In genomic region chrX:148995661-148996060, GRCh38 we compare ENCODE assay signal across 1 cellular context.
TF ChIP-seq lines count a peak whose summit lies in the region.

No MANE protein-coding gene starts in this region.

TF ChIP-seq in GM23338, 12 proteins besides CTCF, POLR2A, EP300 and RAD21 (continued from another document):
- TF ChIP-seq, protein P1, sequence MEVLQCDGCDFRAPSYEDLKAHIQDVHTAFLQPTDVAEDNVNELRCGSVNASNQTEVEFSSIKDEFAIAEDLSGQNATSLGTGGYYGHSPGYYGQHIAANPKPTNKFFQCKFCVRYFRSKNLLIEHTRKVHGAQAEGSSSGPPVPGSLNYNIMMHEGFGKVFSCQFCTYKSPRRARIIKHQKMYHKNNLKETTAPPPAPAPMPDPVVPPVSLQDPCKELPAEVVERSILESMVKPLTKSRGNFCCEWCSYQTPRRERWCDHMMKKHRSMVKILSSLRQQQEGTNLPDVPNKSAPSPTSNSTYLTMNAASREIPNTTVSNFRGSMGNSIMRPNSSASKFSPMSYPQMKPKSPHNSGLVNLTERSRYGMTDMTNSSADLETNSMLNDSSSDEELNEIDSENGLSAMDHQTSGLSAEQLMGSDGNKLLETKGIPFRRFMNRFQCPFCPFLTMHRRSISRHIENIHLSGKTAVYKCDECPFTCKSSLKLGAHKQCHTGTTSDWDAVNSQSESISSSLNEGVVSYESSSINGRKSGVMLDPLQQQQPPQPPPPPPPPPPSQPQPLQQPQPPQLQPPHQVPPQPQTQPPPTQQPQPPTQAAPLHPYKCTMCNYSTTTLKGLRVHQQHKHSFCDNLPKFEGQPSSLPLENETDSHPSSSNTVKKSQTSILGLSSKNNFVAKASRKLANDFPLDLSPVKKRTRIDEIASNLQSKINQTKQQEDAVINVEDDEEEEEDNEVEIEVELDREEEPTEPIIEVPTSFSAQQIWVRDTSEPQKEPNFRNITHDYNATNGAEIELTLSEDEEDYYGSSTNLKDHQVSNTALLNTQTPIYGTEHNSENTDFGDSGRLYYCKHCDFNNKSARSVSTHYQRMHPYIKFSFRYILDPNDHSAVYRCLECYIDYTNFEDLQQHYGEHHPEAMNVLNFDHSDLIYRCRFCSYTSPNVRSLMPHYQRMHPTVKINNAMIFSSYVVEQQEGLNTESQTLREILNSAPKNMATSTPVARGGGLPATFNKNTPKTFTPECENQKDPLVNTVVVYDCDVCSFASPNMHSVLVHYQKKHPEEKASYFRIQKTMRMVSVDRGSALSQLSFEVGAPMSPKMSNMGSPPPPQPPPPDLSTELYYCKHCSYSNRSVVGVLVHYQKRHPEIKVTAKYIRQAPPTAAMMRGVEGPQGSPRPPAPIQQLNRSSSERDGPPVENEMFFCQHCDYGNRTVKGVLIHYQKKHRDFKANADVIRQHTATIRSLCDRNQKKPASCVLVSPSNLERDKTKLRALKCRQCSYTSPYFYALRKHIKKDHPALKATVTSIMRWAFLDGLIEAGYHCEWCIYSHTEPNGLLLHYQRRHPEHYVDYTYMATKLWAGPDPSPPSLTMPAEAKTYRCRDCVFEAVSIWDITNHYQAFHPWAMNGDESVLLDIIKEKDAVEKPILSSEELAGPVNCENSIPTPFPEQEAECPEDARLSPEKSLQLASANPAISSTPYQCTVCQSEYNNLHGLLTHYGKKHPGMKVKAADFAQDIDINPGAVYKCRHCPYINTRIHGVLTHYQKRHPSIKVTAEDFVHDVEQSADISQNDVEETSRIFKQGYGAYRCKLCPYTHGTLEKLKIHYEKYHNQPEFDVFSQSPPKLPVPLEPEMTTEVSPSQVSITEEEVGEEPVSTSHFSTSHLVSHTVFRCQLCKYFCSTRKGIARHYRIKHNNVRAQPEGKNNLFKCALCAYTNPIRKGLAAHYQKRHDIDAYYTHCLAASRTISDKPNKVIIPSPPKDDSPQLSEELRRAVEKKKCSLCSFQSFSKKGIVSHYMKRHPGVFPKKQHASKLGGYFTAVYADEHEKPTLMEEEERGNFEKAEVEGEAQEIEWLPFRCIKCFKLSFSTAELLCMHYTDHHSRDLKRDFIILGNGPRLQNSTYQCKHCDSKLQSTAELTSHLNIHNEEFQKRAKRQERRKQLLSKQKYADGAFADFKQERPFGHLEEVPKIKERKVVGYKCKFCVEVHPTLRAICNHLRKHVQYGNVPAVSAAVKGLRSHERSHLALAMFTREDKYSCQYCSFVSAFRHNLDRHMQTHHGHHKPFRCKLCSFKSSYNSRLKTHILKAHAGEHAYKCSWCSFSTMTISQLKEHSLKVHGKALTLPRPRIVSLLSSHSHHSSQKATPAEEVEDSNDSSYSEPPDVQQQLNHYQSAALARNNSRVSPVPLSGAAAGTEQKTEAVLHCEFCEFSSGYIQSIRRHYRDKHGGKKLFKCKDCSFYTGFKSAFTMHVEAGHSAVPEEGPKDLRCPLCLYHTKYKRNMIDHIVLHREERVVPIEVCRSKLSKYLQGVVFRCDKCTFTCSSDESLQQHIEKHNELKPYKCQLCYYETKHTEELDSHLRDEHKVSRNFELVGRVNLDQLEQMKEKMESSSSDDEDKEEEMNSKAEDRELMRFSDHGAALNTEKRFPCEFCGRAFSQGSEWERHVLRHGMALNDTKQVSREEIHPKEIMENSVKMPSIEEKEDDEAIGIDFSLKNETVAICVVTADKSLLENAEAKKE (CRISPR knock-in tag; IDR thresholded peaks at IDR 0.05), result no peak
- TF ChIP-seq POLR2AphosphoS5 (IDR thresholded peaks at IDR 0.05; ENCODE audit: low read depth) (no peak), NANOG (IDR thresholded peaks at IDR 0.05; ENCODE audit: borderline replicate concordance) (no peak)
